13 cellular contexts compared by ENCODE assay signal in genomic region chr4:141705747-141706377, GRCh38.
A peak's percentile ranks its signal among the peaks of the same experiment; 100 is the strongest.
DNase-seq lines count a peak whose midpoint lies in the region; ATAC-seq, FAIRE-seq and TF ChIP-seq lines count a peak whose summit lies in the region.
"Had no signal": no experiment of that assay in that cellular context is flagged by ENCODE, and none has a peak within 500 bp of the region (broad histone marks: within the 10 kb centered on the region; RNA-seq: fewer than 3 reads in every experiment).

No MANE protein-coding gene starts in this region.

- no peaks in the 10 kb centered on the region for H3K79me2 ChIP-seq in PC-9 (ENCODE audit: low read depth)

- H3K4me1 Mint-ChIP-seq in activated T-cell treated with anti-CD3 and anti-CD28 coated beads, Interleukin-2, amount 50 U/mL, for 24 hours (ENCODE audit: low read depth): peaks cover 9% of the 10 kb centered on the region

- DNase-seq in PC-9 (no peak), EL (no peak), left colon (no peak)
- DNase-seq in activated T-cell treated with anti-CD3 and anti-CD28 coated beads, Interleukin-2, amount 50 U/mL, for 24 hours: no peak
- DNase-seq: left ventricle myocardium inferior, NCI-H226 had no signal

- CTCF ChIA-PET in PC-9 (lab: Charles Lee): no interaction called here

- TF ChIP-seq CTCF in PC-9 (conservative IDR thresholded peaks at IDR 0.05): no peak

- H3K4me3 Mint-ChIP-seq in activated T-cell treated with anti-CD3 and anti-CD28 coated beads, Interleukin-2, amount 50 U/mL, for 24 hours: no peak overlapping the region

- H3K9me3 ChIP-seq in PC-9 (ENCODE audit: insufficient read depth, low read depth): no peaks in the 10 kb centered on the region

- ATAC-seq in GM18519 (IDR thresholded peaks at IDR 0.05; ENCODE audit: low FRiP score, unreplicated experiment) (peak; percentile 43), GM21717 (IDR thresholded peaks at IDR 0.05; ENCODE audit: unreplicated experiment) (peak; percentile 72), HG03175 (IDR thresholded peaks at IDR 0.05; ENCODE audit: unreplicated experiment) (peak; percentile 75), left colon (no peak)
- ATAC-seq: SK-N-SH treated with all-trans-retinoic acid at 6 μM for 48 hours had no signal

- H3K4me3 ChIP-seq in PC-9: no peak overlapping the region
- H3K4me3 ChIP-seq: left ventricle myocardium inferior had no signal

- no TSS peak for BruUV-seq in PC-9 (replicated peaks; lab: Mats Ljungman, UMichigan)

- H3K27me3 Mint-ChIP-seq in activated T-cell treated with anti-CD3 and anti-CD28 coated beads, Interleukin-2, amount 50 U/mL, for 24 hours: peaks cover 2% of the 10 kb centered on the region
- H3K27me3 Mint-ChIP-seq: progenitor cell of endocrine pancreas had no signal

- intact Hi-C loops in PC-9 (cut with micrococcal nuclease; ENCODE audit: unreplicated experiment) (no loop called here), left colon (cut with DNase I, micrococcal nuclease) (no loop called here)

- no peak overlapping the region for H2AFZ ChIP-seq in PC-9

- peaks cover 13% of the 10 kb centered on the region for H3K9me3 Mint-ChIP-seq in activated T-cell treated with anti-CD3 and anti-CD28 coated beads, Interleukin-2, amount 50 U/mL, for 24 hours

- H3K27me3 ChIP-seq in PC-9 (ENCODE audit: insufficient read depth, low read depth): no peaks in the 10 kb centered on the region

- H3F3A ChIP-seq in PC-9 (ENCODE audit: insufficient read depth, low read depth): no peaks in the 10 kb centered on the region

- H3K4me1 ChIP-seq in PC-9 (replicated peaks; ENCODE audit: insufficient read depth): no peaks in the 10 kb centered on the region
- H3K4me1 ChIP-seq: left ventricle myocardium inferior had no signal

- no peaks in the 10 kb centered on the region for H3K36me3 Mint-ChIP-seq in activated T-cell treated with anti-CD3 and anti-CD28 coated beads, Interleukin-2, amount 50 U/mL, for 24 hours (ENCODE audit: low read depth)

- H3K9me2 ChIP-seq in PC-9 (ENCODE audit: insufficient read depth): no peaks in the 10 kb centered on the region

- POLR2A ChIA-PET in PC-9 (lab: Charles Lee; ENCODE audit: unreplicated experiment): no interaction called here

- no peaks in the 10 kb centered on the region for H3K36me3 ChIP-seq in PC-9 (ENCODE audit: low read depth)
- H3K36me3 ChIP-seq: left ventricle myocardium inferior had no signal

- H4K20me1 ChIP-seq in PC-9 (ENCODE audit: insufficient read depth): no peaks in the 10 kb centered on the region

- peak; percentile 68 for FAIRE-seq in colon (lab: Jason Lieb, UNC)
- FAIRE-seq: bronchial epithelial cell had no signal

- H3K27ac ChIP-seq in PC-9: no peak overlapping the region
- H3K27ac ChIP-seq: left ventricle myocardium inferior had no signal

- H3K27ac Mint-ChIP-seq in activated T-cell treated with anti-CD3 and anti-CD28 coated beads, Interleukin-2, amount 50 U/mL, for 24 hours: no peak overlapping the region
- H3K27ac Mint-ChIP-seq: progenitor cell of endocrine pancreas had no signal

- H3K4me2 ChIP-seq in PC-9: no peak overlapping the region
